Comparison of ENCODE assay signal across 8 cellular contexts in the genomic region with DNA sequence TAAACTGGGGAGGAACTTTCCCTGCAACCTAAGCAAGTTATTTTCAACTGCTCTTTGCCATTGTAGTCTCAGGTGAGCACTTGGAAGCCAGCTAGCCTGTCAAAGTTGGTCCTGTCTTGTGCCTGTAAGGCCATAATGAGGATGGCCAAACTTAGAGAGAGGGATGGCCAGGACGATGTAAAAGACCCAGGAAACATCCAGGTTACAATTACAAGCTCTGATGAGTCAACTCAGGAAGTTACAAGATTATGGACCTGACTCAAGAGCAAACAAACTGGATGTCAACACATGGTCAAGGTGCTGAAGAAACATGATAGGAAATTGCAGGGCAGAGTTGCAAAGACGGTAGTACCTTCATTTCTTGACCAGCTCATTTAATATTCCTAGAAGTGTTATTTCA. TPM values are rescaled to one million over a fixed set of nuclear protein-coding genes. Genes with fewer than 3 reads are reported as not detected.
DNase-seq lines count a peak whose midpoint lies in the region; ATAC-seq and TF ChIP-seq lines count a peak whose summit lies in the region.

No MANE protein-coding gene starts in this region.

- peaks cover 45% of the 10 kb centered on the region for H3K36me3 Mint-ChIP-seq in CD4-positive, alpha-beta T cell (ENCODE audit: low read depth)
- H3K36me3 Mint-ChIP-seq in natural killer cell treated with Interleukin-12 subunit alpha and Interleukin-12 subunit beta and Interleukin-15 and Interleukin-18, amount 100 ng/mL, for 72 hours: peaks cover 13% of the 10 kb centered on the region

- WGBS in mammary epithelial cell (ENCODE audit: low coverage, missing lambda C conversion rate): 36% methylated on average over 2 of the region's 2 CpGs

- H3K9me3 ChIP-seq in CD4-positive, alpha-beta T cell (ENCODE audit: control insufficient read depth, low read length): no peaks in the 10 kb centered on the region
- no peaks in the 10 kb centered on the region for H3K9me3 ChIP-seq in mammary epithelial cell (replicated peaks; ENCODE audit: insufficient read depth, low read length)

- CTCF ChIA-PET in CD4-positive, alpha-beta T cell (lab: Charles Lee): interaction anchor here (1.0 to 4.1 kb wide), 4 partner anchors 11 to 45 kb away, joined by 3 to 27 read pairs (median 12); a partner anchor contains a TSS
- CTCF ChIA-PET in mammary epithelial cell (lab: Charles Lee; ENCODE audit: low non-redundant PET): interaction anchor here (0.6 kb wide), 1 partner anchor 10 kb away, joined by 3 read pairs; no protein-coding TSS in a partner anchor

- no peaks in the 10 kb centered on the region for H3K27me3 ChIP-seq in CD4-positive, alpha-beta T cell (ENCODE audit: control insufficient read depth, insufficient read depth, low read length)
- H3K27me3 ChIP-seq in KMS-11 (ENCODE audit: insufficient read depth, low read depth) (no peaks in the 10 kb centered on the region), mammary epithelial cell (ENCODE audit: insufficient read depth, low read length) (no peaks in the 10 kb centered on the region)

- H3K4me2 ChIP-seq in KMS-11 (peak overlapping the region; percentile 82), mammary epithelial cell (ENCODE audit: insufficient read depth, low read depth, low read length) (peak overlapping the region; percentile 93)

- 0 out of 2 replicates have a peak, but pooled peaks cover 3% of the 10 kb centered on the region for H3K36me3 ChIP-seq in KMS-11 (ENCODE audit: insufficient read depth)
- peaks cover 7% of the 10 kb centered on the region for H3K36me3 ChIP-seq in mammary epithelial cell (ENCODE audit: insufficient read depth, low read length)

- ATAC-seq in CD4-positive, alpha-beta T cell (ENCODE audit: poor library complexity): no peak
- no peak for ATAC-seq in natural killer cell treated with Interleukin-12 subunit alpha and Interleukin-12 subunit beta and Interleukin-15 and Interleukin-18, amount 100 ng/mL, for 72 hours
- ATAC-seq in HG03521 (IDR thresholded peaks at IDR 0.05; ENCODE audit: unreplicated experiment): no peak

- DNase-seq in CD4-positive, alpha-beta T cell: no peak
- DNase-seq in mammary epithelial cell (peak; percentile 77), T-helper 9 cell (no peak), DMS79 treated with DMSO at 0.1 percent for 48 hours (lab: John Stamatoyannopoulos, UW) (no peak), NCI-H2029 (lab: John Stamatoyannopoulos, UW) (no peak)
- no peak for DNase-seq in natural killer cell treated with Interleukin-12 subunit alpha and Interleukin-12 subunit beta and Interleukin-15 and Interleukin-18, amount 100 ng/mL, for 72 hours (ENCODE audit: low spot score)

- peak overlapping the region; percentile 83 for H3K27ac Mint-ChIP-seq in CD4-positive, alpha-beta T cell
- peak overlapping the region; percentile 82 to 96 for H3K27ac Mint-ChIP-seq in natural killer cell treated with Interleukin-12 subunit alpha and Interleukin-12 subunit beta and Interleukin-15 and Interleukin-18, amount 100 ng/mL, for 72 hours

- BruUV-seq in mammary epithelial cell (replicated peaks; lab: Mats Ljungman, UMichigan): no TSS peak

- H3K27ac ChIP-seq in CD4-positive, alpha-beta T cell (ENCODE audit: low read depth, low read length): no peak overlapping the region
- H3K27ac ChIP-seq in KMS-11: peak overlapping the region; percentile 75; the same call in 1 of the 2 replicates
- H3K27ac ChIP-seq in mammary epithelial cell (ENCODE audit: insufficient read depth, low read depth, low read length): peak overlapping the region; percentile 86

- peaks cover 75% of the 10 kb centered on the region for H3K4me1 Mint-ChIP-seq in CD4-positive, alpha-beta T cell (ENCODE audit: low read depth)
- peaks cover 55 to 58% of the 10 kb centered on the region in 2 donors for H3K4me1 Mint-ChIP-seq in natural killer cell treated with Interleukin-12 subunit alpha and Interleukin-12 subunit beta and Interleukin-15 and Interleukin-18, amount 100 ng/mL, for 72 hours (ENCODE audit: low read depth in 2 of 2)

- intact Hi-C loops in CD4-positive, alpha-beta T cell (cut with DNase I, micrococcal nuclease): loop anchor here in 1 of 2 experiments (2.0 to 5.0 kb wide), 2 partner anchors 47 to 85 kb away; a partner anchor contains a TSS
- intact Hi-C loops in mammary epithelial cell (cut with micrococcal nuclease): loop anchor here (1.0 to 5.0 kb wide), 2 partner anchors 11 to 205 kb away; no protein-coding TSS in a partner anchor

- peak overlapping the region; percentile 48 for H3K4me3 ChIP-seq in KMS-11 (IDR thresholded peaks at IDR 0.05; ENCODE audit: insufficient read depth, low read depth, low read length)
- peak overlapping the region; percentile 73 to 93 (median 84) for H3K4me3 ChIP-seq in mammary epithelial cell (replicated peaks in 1 of 3; ENCODE audit: insufficient read depth in 1 of 3, low read depth in 2 of 3, low read length in 3 of 3)

- dilution Hi-C loops in mammary epithelial cell (cut with HindIII; ENCODE audit: low sequenced_read_pairs): no loop called here

- H4K20me1 ChIP-seq in KMS-11 (ENCODE audit: insufficient read depth): peaks cover 8% of the 10 kb centered on the region
- peaks cover 6% of the 10 kb centered on the region for H4K20me1 ChIP-seq in mammary epithelial cell (ENCODE audit: insufficient read depth, low read length)

- H2AFZ ChIP-seq in KMS-11 (ENCODE audit: low read depth) (no peak overlapping the region), mammary epithelial cell (ENCODE audit: low read depth, low read length) (no peak overlapping the region)

- peak overlapping the region; percentile 93 for H3K4me3 Mint-ChIP-seq in CD4-positive, alpha-beta T cell
- H3K4me3 Mint-ChIP-seq in natural killer cell treated with Interleukin-12 subunit alpha and Interleukin-12 subunit beta and Interleukin-15 and Interleukin-18, amount 100 ng/mL, for 72 hours: peak overlapping the region; percentile 97

- H3K4me1 ChIP-seq in KMS-11 (ENCODE audit: low read depth, poor library complexity, severe bottlenecking) (peaks cover 30% of the 10 kb centered on the region), mammary epithelial cell (ENCODE audit: insufficient read depth, low read length) (peaks cover 26% of the 10 kb centered on the region)

- TF ChIP-seq CTCF in CD4-positive, alpha-beta T cell (IDR thresholded peaks at IDR 0.05): no peak
- TF ChIP-seq CTCF in KMS-11 (conservative IDR thresholded peaks at IDR 0.05; ENCODE audit: low read depth, low read length) (no peak), mammary epithelial cell (conservative IDR thresholded peaks at IDR 0.05 in 1 of 2, IDR thresholded peaks at IDR 0.05 in 1 of 2; ENCODE audit: extremely low read depth in 1 of 2, insufficient read depth in 1 of 2, low read depth in 1 of 2, low read length in 2 of 2) (no peak)

- H3K79me2 ChIP-seq in KMS-11 (ENCODE audit: insufficient read depth, low read depth): peaks cover 61% of the 10 kb centered on the region
- H3K79me2 ChIP-seq in mammary epithelial cell (ENCODE audit: insufficient read depth, low read length): peaks cover 64% of the 10 kb centered on the region

- POLR2A ChIA-PET in CD4-positive, alpha-beta T cell (lab: Charles Lee): interaction anchor here (0.7 to 6.3 kb wide), 11 partner anchors 11 to 164 kb away, joined by 3 to 97 read pairs (median 5); a partner anchor contains a TSS

- H3K9ac ChIP-seq in KMS-11 (peak overlapping the region; percentile 88; the same call in 1 of the 2 replicates), mammary epithelial cell (ENCODE audit: insufficient read depth, low read length) (peak overlapping the region; percentile 31)

- in situ Hi-C loops in mammary epithelial cell (cut with MboI; ENCODE audit: low sequenced_read_pairs in 2 of 2): no loop called here

- no peaks in the 10 kb centered on the region for H3K27me3 Mint-ChIP-seq in CD4-positive, alpha-beta T cell
- no peaks in the 10 kb centered on the region for H3K27me3 Mint-ChIP-seq in natural killer cell treated with Interleukin-12 subunit alpha and Interleukin-12 subunit beta and Interleukin-15 and Interleukin-18, amount 100 ng/mL, for 72 hours

- no peaks in the 10 kb centered on the region for H3K9me3 Mint-ChIP-seq in CD4-positive, alpha-beta T cell
- no peaks in the 10 kb centered on the region for H3K9me3 Mint-ChIP-seq in natural killer cell treated with Interleukin-12 subunit alpha and Interleukin-12 subunit beta and Interleukin-15 and Interleukin-18, amount 100 ng/mL, for 72 hours

RNA-seq across cellular contexts. Expression of a gene that starts 1.6 kb away (rescaled TPM):
- total RNA-seq in CD4-positive, alpha-beta T cell: 100 to 1,000 TPM; 263 to 272 TPM
- 10 to 100 TPM; 23.0 to 47.4 TPM for total RNA-seq in mammary epithelial cell
- polyA plus RNA-seq in mammary epithelial cell: 20.1 TPM
- 33.3 TPM for polyA minus RNA-seq in mammary epithelial cell
- 100 to 1,000 TPM; 135 to 192 TPM for total RNA-seq in natural killer cell treated with Interleukin-12 subunit alpha and Interleukin-12 subunit beta and Interleukin-15 and Interleukin-18, amount 100 ng/mL, for 72 hours

RNA-seq across cellular contexts. Expression of a gene that starts 6.6 kb away (rescaled TPM):
- total RNA-seq in CD4-positive, alpha-beta T cell: 100 to 1,000 TPM; 303 to 307 TPM
- total RNA-seq in mammary epithelial cell: 10 to 100 TPM; 51.5 to 64.5 TPM
- 42.8 TPM for polyA plus RNA-seq in mammary epithelial cell
- 68.6 TPM for polyA minus RNA-seq in mammary epithelial cell
- total RNA-seq in natural killer cell treated with Interleukin-12 subunit alpha and Interleukin-12 subunit beta and Interleukin-15 and Interleukin-18, amount 100 ng/mL, for 72 hours: 10 to 100 TPM; 53.6 to 62.3 TPM

RNA-seq across cellular contexts. Expression of a gene that starts 25.6 kb away (rescaled TPM):
- 10 to 100 TPM; 53.7 to 54.8 TPM for total RNA-seq in CD4-positive, alpha-beta T cell
- total RNA-seq in mammary epithelial cell: 10 to 100 TPM; 56.5 to 76.7 TPM
- polyA plus RNA-seq in mammary epithelial cell: 52.0 TPM
- 20.8 TPM for polyA minus RNA-seq in mammary epithelial cell
- total RNA-seq in natural killer cell treated with Interleukin-12 subunit alpha and Interleukin-12 subunit beta and Interleukin-15 and Interleukin-18, amount 100 ng/mL, for 72 hours: 100 to 1,000 TPM; 109 to 153 TPM

RNA-seq across cellular contexts. Expression of a gene that starts 48.5 kb away (rescaled TPM):
- 100 to 1,000 TPM; 440 to 453 TPM for total RNA-seq in CD4-positive, alpha-beta T cell
- 100 to 1,000 TPM in 1 of 2 donors, 10 to 100 TPM in 1; 70.3 to 106 TPM for total RNA-seq in mammary epithelial cell
- 39.1 TPM for polyA plus RNA-seq in mammary epithelial cell
- 142 TPM for polyA minus RNA-seq in mammary epithelial cell
- 100 to 1,000 TPM; 203 to 215 TPM for total RNA-seq in natural killer cell treated with Interleukin-12 subunit alpha and Interleukin-12 subunit beta and Interleukin-15 and Interleukin-18, amount 100 ng/mL, for 72 hours

RNA-seq across cellular contexts. Expression of a gene that starts 50.9 kb away (rescaled TPM):
- 1 to 10 TPM; 4.6 to 7.6 TPM for total RNA-seq in CD4-positive, alpha-beta T cell
- total RNA-seq in mammary epithelial cell: 10 to 100 TPM; 19.5 to 34.1 TPM
- 38.1 TPM for polyA plus RNA-seq in mammary epithelial cell
- 28.1 TPM for polyA minus RNA-seq in mammary epithelial cell
- 10 to 100 TPM in 1 of 2 donors, 1 to 10 TPM in 1; 8.7 to 12.4 TPM for total RNA-seq in natural killer cell treated with Interleukin-12 subunit alpha and Interleukin-12 subunit beta and Interleukin-15 and Interleukin-18, amount 100 ng/mL, for 72 hours

Comparison
In these comparisons a context has a peak if more than half of its experiments do, and no peak if none do; other contexts are left out.
1. RNA of a gene that starts 6.6 kb away (total RNA-seq): 303 to 307 TPM in CD4-positive, alpha-beta T cell; 51.5 to 64.5 TPM in mammary epithelial cell and 53.6 to 62.3 TPM in natural killer cell treated with Interleukin-12 subunit alpha and Interleukin-12 subunit beta and Interleukin-15 and Interleukin-18, amount 100 ng/mL, for 72 hours; every median in the first group is over 4 times any median in the second.